7 cellular contexts compared by ENCODE assay signal in the genomic region with DNA sequence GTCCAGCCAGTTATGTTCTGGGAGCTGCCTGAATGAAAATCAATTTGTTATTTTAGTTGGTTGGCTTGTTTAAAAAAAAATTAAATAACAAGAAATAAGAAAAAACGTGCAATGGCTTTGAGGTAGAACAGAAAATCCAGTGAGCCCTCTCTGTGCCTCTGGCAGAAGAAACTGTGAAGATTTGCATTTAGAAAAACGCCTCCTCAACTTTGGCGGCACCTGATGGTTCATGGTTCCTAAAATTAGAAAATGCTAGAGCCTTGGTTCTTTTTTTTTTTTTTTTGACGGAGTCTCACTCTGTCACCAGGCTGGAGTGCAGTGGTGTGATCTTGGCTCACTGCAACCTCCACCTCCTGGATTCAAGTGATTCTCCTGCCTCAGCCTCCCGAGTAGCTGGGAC.
DNase-seq lines count a peak whose midpoint lies in the region; ATAC-seq, FAIRE-seq and TF ChIP-seq lines count a peak whose summit lies in the region.
"Not testable (repeated sequence)": the region's sequence is repeated elsewhere in the genome, so short reads cannot be mapped to it uniquely, and the experiment has no call there.

No MANE protein-coding gene starts in this region.

- not testable (repeated sequence) for H2AFZ ChIP-seq in K562 (ENCODE audit: low read depth, low read length)

- DNase-seq in NAMALWA (ENCODE audit: low spot score) (peak; percentile 30), inferior parietal cortex (ENCODE audit: extremely low spot score) (peak; percentile 38), superior temporal gyrus (ENCODE audit: extremely low spot score) (peak; percentile 52)
- DNase-seq in K562 (ENCODE audit: extremely low read depth in 1 of 4, low spot score in 3 of 4): not testable (repeated sequence)

- peak overlapping the region; percentile 77 for H3K4me2 ChIP-seq in K562 (ENCODE audit: insufficient read depth, low read length)

- TF ChIP-seq EP300 in K562 (IDR thresholded peaks at IDR 0.05; ENCODE audit: low read length): not testable (repeated sequence)

- ATAC-seq in GM18867 (IDR thresholded peaks at IDR 0.05; ENCODE audit: unreplicated experiment) (peak; percentile 76), GM21529 (IDR thresholded peaks at IDR 0.05; ENCODE audit: unreplicated experiment) (peak; percentile 55), HG02870 (IDR thresholded peaks at IDR 0.05; ENCODE audit: unreplicated experiment) (peak; percentile 60)
- not testable (repeated sequence) for ATAC-seq in K562

- not testable (repeated sequence) for H3K9me1 ChIP-seq in K562 (ENCODE audit: control insufficient read depth, insufficient read depth, low read length)

- peaks cover 38% of the 10 kb centered on the region for H3K36me3 ChIP-seq in K562 (ENCODE audit: control insufficient read depth, insufficient read depth, low read length)

- H3K27ac ChIP-seq in K562 (ENCODE audit: extremely low read depth, low read depth, low read length): not testable (repeated sequence)

- intact Hi-C loops in K562 (cut with micrococcal nuclease): not testable (repeated sequence)

- H3K4me1 ChIP-seq in K562 (replicated peaks in 1 of 2; ENCODE audit: control insufficient read depth in 2 of 2, insufficient read depth in 2 of 2, low read length in 2 of 2): peaks cover 7 to 35% of the 10 kb centered on the region in 2 experiments; a peak in 4 of 5 replicates

- in situ Hi-C loops in K562 (cut with MboI): not testable (repeated sequence)

- WGBS in K562 (ENCODE audit: insufficient coverage, low coverage, missing lambda C conversion rate): 24% methylated on average over 4 of the region's 5 CpGs

- not testable (repeated sequence) for BruUV-seq in K562 (replicated peaks; lab: Mats Ljungman, UMichigan)

- not testable (repeated sequence) for H3K4me3 ChIP-seq in K562

- TF ChIP-seq CTCF in K562 (IDR thresholded peaks at IDR 0.05 in 2 of 3, conservative IDR thresholded peaks at IDR 0.05 in 1 of 3; ENCODE audit: insufficient read depth in 2 of 3, low read depth in 1 of 3, low read length in 3 of 3): not testable (repeated sequence)

- not testable (repeated sequence) for H4K20me1 ChIP-seq in K562 (replicated peaks; ENCODE audit: control insufficient read depth, insufficient read depth, low read length)

- CTCF ChIA-PET in K562 (lab: Yijun Ruan, JAX; ENCODE audit: low intra/inter-chr PET ratio): not testable (repeated sequence)

- H3K79me2 ChIP-seq in K562 (ENCODE audit: control insufficient read depth, insufficient read depth, low read length): peaks cover 29% of the 10 kb centered on the region

- H3K27me3 ChIP-seq in K562 (ENCODE audit: control insufficient read depth in 2 of 2, insufficient read depth in 2 of 2, low read length in 2 of 2): peaks cover 0 to 16% of the 10 kb centered on the region in 2 experiments; a peak in 1 of 5 replicates

- H3K9me3 ChIP-seq in K562 (replicated peaks; ENCODE audit: control insufficient read depth, insufficient read depth, low read depth, low read length): not testable (repeated sequence)

- TF ChIP-seq RAD21 in K562 (CRISPR knock-in tag; conservative IDR thresholded peaks at IDR 0.05 in 1 of 2, IDR thresholded peaks at IDR 0.05 in 1 of 2): not testable (repeated sequence)

- POLR2A ChIA-PET in K562 (lab: Yijun Ruan, JAX): interaction anchor here (0.9 to 2.0 kb wide), 2 partner anchors 11 to 12 kb away, joined by 4 to 5 read pairs; no protein-coding TSS in a partner anchor

- FAIRE-seq in K562 (lab: Jason Lieb, UNC): not testable (repeated sequence)

- not testable (repeated sequence) for H3K9ac ChIP-seq in K562 (ENCODE audit: insufficient read depth in 1 of 2, low read depth in 2 of 2, low read length in 2 of 2)

- TF ChIP-seq POLR2A in K562 (conservative IDR thresholded peaks at IDR 0.05): not testable (repeated sequence)
